ENCODE assay signal across 15 cellular contexts in genomic region chr5:87069311-87069710, GRCh38.
DNase-seq lines count a peak whose midpoint lies in the region; ATAC-seq, FAIRE-seq and TF ChIP-seq lines count a peak whose summit lies in the region.
"Had no signal": no experiment of that assay in that cellular context is flagged by ENCODE, and none has a peak within 500 bp of the region (broad histone marks: within the 10 kb centered on the region; RNA-seq: fewer than 3 reads in every experiment).

No MANE protein-coding gene starts in this region.

- no peaks in the 10 kb centered on the region for H3K9me2 ChIP-seq in HCT116 (ENCODE audit: insufficient read depth)

- peaks cover 0 to 5% of the 10 kb centered on the region in 2 experiments; a peak in 1 of 4 replicates for H3K4me1 ChIP-seq in HCT116 (ENCODE audit: control insufficient read depth in 1 of 2, insufficient read depth in 2 of 2, low read length in 2 of 2)
- H3K4me1 ChIP-seq: A549 had no signal

- H3K4me3 Mint-ChIP-seq in activated T-helper 17 cell treated with anti-CD3 and anti-CD28 coated beads, Interleukin-2, amount 50 U/mL, for 72 hours = no peak overlapping the region
- no peak overlapping the region for H3K4me3 Mint-ChIP-seq in natural killer cell treated with Interleukin-12 subunit alpha and Interleukin-12 subunit beta and Interleukin-15 and Interleukin-18, amount 100 ng/mL, for 72 hours
- no peak overlapping the region for H3K4me3 Mint-ChIP-seq in T-helper 17 cell
- H3K4me3 Mint-ChIP-seq: CD14-positive monocyte; CD8-positive, alpha-beta T cell; H9 had no signal

- TF ChIP-seq POLR2A in HCT116 (IDR thresholded peaks at IDR 0.05; ENCODE audit: borderline replicate concordance, extremely low read depth, insufficient read depth, insufficient read length) = no peak

- CTCF ChIA-PET in HCT116 (lab: Charles Lee) = interaction anchor here (0.7 to 2.6 kb wide), 4 partner anchors 272 to 1655 kb away, joined by 3 to 29 read pairs (median 4); no protein-coding TSS in a partner anchor

- no peaks in the 10 kb centered on the region for H4K20me1 ChIP-seq in HCT116 (ENCODE audit: insufficient read depth)

- no peaks in the 10 kb centered on the region for H3K36me3 Mint-ChIP-seq in activated T-helper 17 cell treated with anti-CD3 and anti-CD28 coated beads, Interleukin-2, amount 50 U/mL, for 72 hours (ENCODE audit: low read depth)
- no peaks in the 10 kb centered on the region for H3K36me3 Mint-ChIP-seq in natural killer cell treated with Interleukin-12 subunit alpha and Interleukin-12 subunit beta and Interleukin-15 and Interleukin-18, amount 100 ng/mL, for 72 hours
- no peaks in the 10 kb centered on the region for H3K36me3 Mint-ChIP-seq in T-helper 17 cell (ENCODE audit: low read depth)
- H3K36me3 Mint-ChIP-seq: CD14-positive monocyte; CD8-positive, alpha-beta T cell had no signal

- no peak for TF ChIP-seq RAD21 in HCT116 (IDR thresholded peaks at IDR 0.05; ENCODE audit: low read depth)

- no peaks in the 10 kb centered on the region for H3K27me3 ChIP-seq in HCT116 (ENCODE audit: insufficient read depth, low read length)

- intact Hi-C loops in HCT116 (cut with micrococcal nuclease) = no loop called here

- DNase-seq in GM18507 (ENCODE audit: extremely low spot score, insufficient read length, low read depth) (no peak), HCT116 (ENCODE audit: low read depth, low spot score) (no peak), T-helper 17 cell (no peak)
- DNase-seq in natural killer cell treated with Interleukin-12 subunit alpha and Interleukin-12 subunit beta and Interleukin-15 and Interleukin-18, amount 100 ng/mL, for 72 hours (ENCODE audit: low spot score) = no peak
- DNase-seq in activated CD4-positive, alpha-beta T cell treated with anti-CD3 and anti-CD28 coated beads for 4 hours = no peak
- DNase-seq: CD8-positive, alpha-beta T cell; COR-L47; DND-41; GOT3; H9 had no signal

- peak overlapping the region; percentile 8 for H3K27ac Mint-ChIP-seq in activated T-helper 17 cell treated with anti-CD3 and anti-CD28 coated beads, Interleukin-2, amount 50 U/mL, for 72 hours
- H3K27ac Mint-ChIP-seq in natural killer cell treated with Interleukin-12 subunit alpha and Interleukin-12 subunit beta and Interleukin-15 and Interleukin-18, amount 100 ng/mL, for 72 hours = peak overlapping the region in 1 of 2 donors; percentile 85
- no peak overlapping the region for H3K27ac Mint-ChIP-seq in T-helper 17 cell
- H3K27ac Mint-ChIP-seq: CD14-positive monocyte; CD8-positive, alpha-beta T cell; H9 had no signal

- H2AFZ ChIP-seq in HCT116 (ENCODE audit: low read depth, low read length, poor library complexity, severe bottlenecking) = peak overlapping the region; percentile 69

- H3K9ac ChIP-seq in HCT116 (ENCODE audit: low read length) = no peak overlapping the region

- no peak for ATAC-seq in HCT116
- no peak for ATAC-seq in activated T-helper 17 cell treated with anti-CD3 and anti-CD28 coated beads, Interleukin-2, amount 50 U/mL, for 72 hours (replicated peaks)
- ATAC-seq in natural killer cell treated with Interleukin-12 subunit alpha and Interleukin-12 subunit beta and Interleukin-15 and Interleukin-18, amount 100 ng/mL, for 72 hours = peak; percentile 36 to 74
- no peak for ATAC-seq in T-helper 17 cell
- no peak for ATAC-seq in HG03159 (IDR thresholded peaks at IDR 0.05; ENCODE audit: unreplicated experiment)
- ATAC-seq: CD8-positive, alpha-beta T cell had no signal

- RAD21 ChIA-PET in HCT116 (lab: Charles Lee; ENCODE audit: low non-redundant PET in 1 of 2, low total read pairs in 2 of 2, uncharacterized antibody in 2 of 2, unreplicated experiment in 2 of 2) = no interaction called here

- no TSS peak for BruUV-seq in HCT116 (replicated peaks; lab: Mats Ljungman, UMichigan)

- H3K4me3 ChIP-seq in HCT116 (replicated peaks in 1 of 2; ENCODE audit: low read depth in 1 of 2, low read length in 2 of 2) = no peak overlapping the region
- H3K4me3 ChIP-seq: A549 had no signal

- no peaks in the 10 kb centered on the region for H3K27me3 Mint-ChIP-seq in activated T-helper 17 cell treated with anti-CD3 and anti-CD28 coated beads, Interleukin-2, amount 50 U/mL, for 72 hours
- no peaks in the 10 kb centered on the region for H3K27me3 Mint-ChIP-seq in natural killer cell treated with Interleukin-12 subunit alpha and Interleukin-12 subunit beta and Interleukin-15 and Interleukin-18, amount 100 ng/mL, for 72 hours
- H3K27me3 Mint-ChIP-seq in T-helper 17 cell = no peaks in the 10 kb centered on the region

- no peaks in the 10 kb centered on the region for H3K79me2 ChIP-seq in HCT116 (ENCODE audit: insufficient read depth, low read length)

- H3K4me2 ChIP-seq in HCT116 (ENCODE audit: low read length) = no peak overlapping the region
- H3K4me2 ChIP-seq: A549 had no signal

- H3K27ac ChIP-seq in HCT116 (ENCODE audit: low read depth, low read length) = no peak overlapping the region
- H3K27ac ChIP-seq: A549, HL-60 had no signal

- H3K4me1 Mint-ChIP-seq in activated T-helper 17 cell treated with anti-CD3 and anti-CD28 coated beads, Interleukin-2, amount 50 U/mL, for 72 hours = peaks cover 3% of the 10 kb centered on the region
- H3K4me1 Mint-ChIP-seq in natural killer cell treated with Interleukin-12 subunit alpha and Interleukin-12 subunit beta and Interleukin-15 and Interleukin-18, amount 100 ng/mL, for 72 hours (ENCODE audit: low read depth in 2 of 2) = peaks cover 17 to 31% of the 10 kb centered on the region in 2 donors
- H3K4me1 Mint-ChIP-seq in T-helper 17 cell = peaks cover 2% of the 10 kb centered on the region
- H3K4me1 Mint-ChIP-seq: CD14-positive monocyte, H9 had no signal

- no peak for TF ChIP-seq CTCF in HCT116 (IDR thresholded peaks at IDR 0.05 in 2 of 3, conservative IDR thresholded peaks at IDR 0.05 in 1 of 3; ENCODE audit: borderline replicate concordance in 1 of 3, insufficient read depth in 1 of 3, low read depth in 2 of 3, low read length in 2 of 3)

- no peaks in the 10 kb centered on the region for H3K36me3 ChIP-seq in HCT116 (ENCODE audit: control insufficient read depth in 1 of 2, insufficient read depth in 2 of 2, low read length in 2 of 2)

- H3K9me3 Mint-ChIP-seq in activated T-helper 17 cell treated with anti-CD3 and anti-CD28 coated beads, Interleukin-2, amount 50 U/mL, for 72 hours = no peaks in the 10 kb centered on the region
- H3K9me3 Mint-ChIP-seq in natural killer cell treated with Interleukin-12 subunit alpha and Interleukin-12 subunit beta and Interleukin-15 and Interleukin-18, amount 100 ng/mL, for 72 hours = no peaks in the 10 kb centered on the region
- H3K9me3 Mint-ChIP-seq: CD8-positive, alpha-beta T cell; H9 had no signal

- FAIRE-seq in GM18507 (lab: Jason Lieb, UNC) = peak; percentile 26
- FAIRE-seq: A549 had no signal

- POLR2A ChIA-PET in HCT116 (lab: Charles Lee) = no interaction called here

- H3K9me3 ChIP-seq in HCT116 (ENCODE audit: control insufficient read depth in 1 of 2, insufficient read depth in 1 of 2, low read depth in 1 of 2, low read length in 2 of 2) (no peaks in the 10 kb centered on the region), T-helper 17 cell (ENCODE audit: control insufficient read depth, low read length, poor library complexity, severe bottlenecking) (no peaks in the 10 kb centered on the region)
- H3K9me3 ChIP-seq: A549 had no signal

TF ChIP-seq in HCT116, 20 proteins besides CTCF, POLR2A, EP300 and RAD21:
- TF ChIP-seq YY1 (IDR thresholded peaks at IDR 0.05; ENCODE audit: extremely low read depth, insufficient replicate concordance, low read depth, low read length) = no peak
- TF ChIP-seq ELF1 (IDR thresholded peaks at IDR 0.05; ENCODE audit: borderline replicate concordance, low read depth) = no peak
- no peak for TF ChIP-seq SP1 (IDR thresholded peaks at IDR 0.05; ENCODE audit: low read depth)
- TF ChIP-seq SIN3A (IDR thresholded peaks at IDR 0.05; ENCODE audit: low read depth) = no peak
- TF ChIP-seq EZH2phosphoT487 (IDR thresholded peaks at IDR 0.05; ENCODE audit: borderline replicate concordance) = no peak
- TF ChIP-seq ZNF274 (IDR thresholded peaks at IDR 0.05; ENCODE audit: low read depth, low read length) = no peak
- TF ChIP-seq POLR2AphosphoS5 (IDR thresholded peaks at IDR 0.05; ENCODE audit: low read depth, low read length) = no peak
- TF ChIP-seq ZBTB33 (IDR thresholded peaks at IDR 0.05; ENCODE audit: extremely low read depth, insufficient replicate concordance, low read length) = no peak
- no peak for TF ChIP-seq TCF7L2 (IDR thresholded peaks at IDR 0.05; ENCODE audit: borderline replicate concordance, extremely low read depth, insufficient read depth, insufficient read length)

Comparison
In these comparisons a context has a peak if more than half of its experiments do, and no peak if none do; other contexts are left out.
1. ATAC-seq: peak in natural killer cell treated with Interleukin-12 subunit alpha and Interleukin-12 subunit beta and Interleukin-15 and Interleukin-18, amount 100 ng/mL, for 72 hours (2 of 2); none in HCT116 (single experiment), activated T-helper 17 cell treated with anti-CD3 and anti-CD28 coated beads, Interleukin-2, amount 50 U/mL, for 72 hours (single experiment), T-helper 17 cell (single experiment) and HG03159 (single experiment).